ENCODE assay signal across 29 cellular contexts in the genomic region with DNA sequence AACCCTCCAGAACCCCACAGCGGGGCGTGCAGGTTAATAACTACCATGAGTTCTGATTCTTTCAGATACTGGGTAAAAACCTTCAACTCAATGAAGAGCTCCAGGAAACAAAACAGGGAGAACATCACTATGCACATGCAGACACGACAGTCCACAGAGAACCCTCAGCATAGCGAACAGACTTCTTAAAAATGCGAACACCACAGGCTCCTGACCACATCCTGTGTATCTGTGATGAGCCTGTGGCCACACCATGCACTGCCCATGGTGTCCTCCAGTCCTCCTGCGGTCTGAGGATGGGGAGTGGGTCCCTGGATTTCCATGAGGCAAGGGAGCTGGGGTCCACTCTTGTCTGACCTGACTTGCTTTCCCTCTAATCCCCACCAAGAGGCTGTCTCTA.
DNase-seq lines count a peak whose midpoint lies in the region; ATAC-seq, FAIRE-seq and TF ChIP-seq lines count a peak whose summit lies in the region.
"Had no signal": no experiment of that assay in that cellular context is flagged by ENCODE, and none has a peak within 500 bp of the region (broad histone marks: within the 10 kb centered on the region; RNA-seq: fewer than 3 reads in every experiment).

No MANE protein-coding gene starts in this region.

- TF ChIP-seq CTCF in bronchial epithelial cell (IDR thresholded peaks at IDR 0.05; ENCODE audit: insufficient read depth, low read length, severe bottlenecking) (no peak), gastroesophageal sphincter (IDR thresholded peaks at IDR 0.05) (no peak)

- H3K4me3 ChIP-seq in bronchial epithelial cell (ENCODE audit: low read depth, low read length) (no peak overlapping the region), gastroesophageal sphincter (no peak overlapping the region)
- H3K4me3 ChIP-seq: lung, mucosa of descending colon, suprapubic skin had no signal

- H3K27ac ChIP-seq in gastroesophageal sphincter (no peak overlapping the region), caudate nucleus (ENCODE audit: low read depth, low read length) (no peak overlapping the region)
- H3K27ac ChIP-seq: epithelial cell of prostate, suprapubic skin had no signal

- no peaks in the 10 kb centered on the region for H3K4me1 ChIP-seq in gastroesophageal sphincter
- H3K4me1 ChIP-seq: suprapubic skin had no signal

- H3K4me3 Mint-ChIP-seq in natural killer cell treated with Interleukin-12 subunit alpha and Interleukin-12 subunit beta and Interleukin-15 and Interleukin-18, amount 100 ng/mL, for 72 hours, result peak overlapping the region; percentile 34
- H3K4me3 Mint-ChIP-seq: activated CD4-positive, alpha-beta memory T cell treated with anti-CD3 and anti-CD28 coated beads, Interleukin-2, amount 10 ng/mL, durations not matched to agents 7 days and 5 days; activated naive CD4-positive, alpha-beta T cell treated with anti-CD3 and anti-CD28 coated beads, Interleukin-2, amount 50 U/mL, for 24 hours; activated T-helper 17 cell treated with anti-CD3 and anti-CD28 coated beads, Interleukin-2, amount 50 U/mL, for 72 hours; CD14-positive monocyte; IgD-negative memory B cell; neural crest cell had no signal

- H3K9me3 ChIP-seq in gastroesophageal sphincter, result peaks cover 0 to 2% (median 0%) of the 10 kb centered on the region in 3 donors
- H3K9me3 ChIP-seq: suprapubic skin had no signal

- H3K27me3 ChIP-seq in bronchial epithelial cell (ENCODE audit: control insufficient read depth, insufficient read depth, low read length) (no peaks in the 10 kb centered on the region), gastroesophageal sphincter (no peaks in the 10 kb centered on the region)
- H3K27me3 ChIP-seq: suprapubic skin had no signal

- H3K36me3 ChIP-seq in bronchial epithelial cell (ENCODE audit: control insufficient read depth, insufficient read depth, low read length) (no peaks in the 10 kb centered on the region), gastroesophageal sphincter (no peaks in the 10 kb centered on the region)
- H3K36me3 ChIP-seq: suprapubic skin had no signal

- TF ChIP-seq EP300 in gastroesophageal sphincter (IDR thresholded peaks at IDR 0.05), result no peak

- no peak for TF ChIP-seq POLR2A in gastroesophageal sphincter (IDR thresholded peaks at IDR 0.05)

- H3K27ac Mint-ChIP-seq in natural killer cell treated with Interleukin-12 subunit alpha and Interleukin-12 subunit beta and Interleukin-15 and Interleukin-18, amount 100 ng/mL, for 72 hours, result no peak overlapping the region
- H3K27ac Mint-ChIP-seq: activated CD4-positive, alpha-beta memory T cell treated with anti-CD3 and anti-CD28 coated beads, Interleukin-2, amount 10 ng/mL, durations not matched to agents 7 days and 5 days; activated naive CD4-positive, alpha-beta T cell treated with anti-CD3 and anti-CD28 coated beads, Interleukin-2, amount 50 U/mL, for 24 hours; activated T-helper 17 cell treated with anti-CD3 and anti-CD28 coated beads, Interleukin-2, amount 50 U/mL, for 72 hours; IgD-negative memory B cell had no signal

- no peaks in the 10 kb centered on the region for H3K36me3 Mint-ChIP-seq in natural killer cell treated with Interleukin-12 subunit alpha and Interleukin-12 subunit beta and Interleukin-15 and Interleukin-18, amount 100 ng/mL, for 72 hours
- H3K36me3 Mint-ChIP-seq: activated naive CD4-positive, alpha-beta T cell treated with anti-CD3 and anti-CD28 coated beads, Interleukin-2, amount 50 U/mL, for 24 hours; CD14-positive monocyte; IgD-negative memory B cell had no signal

- H3K9me3 Mint-ChIP-seq in natural killer cell treated with Interleukin-12 subunit alpha and Interleukin-12 subunit beta and Interleukin-15 and Interleukin-18, amount 100 ng/mL, for 72 hours, result peaks cover 4% of the 10 kb centered on the region
- H3K9me3 Mint-ChIP-seq: activated CD4-positive, alpha-beta memory T cell treated with anti-CD3 and anti-CD28 coated beads, Interleukin-2, amount 10 ng/mL, durations not matched to agents 7 days and 5 days had no signal

- H3K4me1 Mint-ChIP-seq in natural killer cell treated with Interleukin-12 subunit alpha and Interleukin-12 subunit beta and Interleukin-15 and Interleukin-18, amount 100 ng/mL, for 72 hours (ENCODE audit: low read depth in 2 of 2), result peaks cover 11 to 26% of the 10 kb centered on the region in 2 donors
- H3K4me1 Mint-ChIP-seq: activated naive CD4-positive, alpha-beta T cell treated with anti-CD3 and anti-CD28 coated beads, Interleukin-2, amount 50 U/mL, for 24 hours; activated T-helper 17 cell treated with anti-CD3 and anti-CD28 coated beads, Interleukin-2, amount 50 U/mL, for 72 hours; CD14-positive monocyte; IgD-negative memory B cell; neural crest cell had no signal

- ATAC-seq in GM18867 (IDR thresholded peaks at IDR 0.05; ENCODE audit: unreplicated experiment) (peak; percentile 42), gastroesophageal sphincter (no peak)
- ATAC-seq in natural killer cell treated with Interleukin-12 subunit alpha and Interleukin-12 subunit beta and Interleukin-15 and Interleukin-18, amount 100 ng/mL, for 72 hours, result peak; percentile 37 to 47
- ATAC-seq: activated T-helper 17 cell treated with anti-CD3 and anti-CD28 coated beads, Interleukin-2, amount 50 U/mL, for 72 hours; mucosa of descending colon had no signal

- 51 to 93% methylated on average over 2 of the region's 6 CpGs for WGBS in gastroesophageal sphincter (ENCODE audit: low coverage in 1 of 2), 2 donors

- peaks cover 4 to 14% of the 10 kb centered on the region in 2 donors for H3K27me3 Mint-ChIP-seq in natural killer cell treated with Interleukin-12 subunit alpha and Interleukin-12 subunit beta and Interleukin-15 and Interleukin-18, amount 100 ng/mL, for 72 hours
- H3K27me3 Mint-ChIP-seq: activated CD4-positive, alpha-beta memory T cell treated with anti-CD3 and anti-CD28 coated beads, Interleukin-2, amount 10 ng/mL, durations not matched to agents 7 days and 5 days; activated naive CD4-positive, alpha-beta T cell treated with anti-CD3 and anti-CD28 coated beads, Interleukin-2, amount 50 U/mL, for 24 hours; activated T-helper 17 cell treated with anti-CD3 and anti-CD28 coated beads, Interleukin-2, amount 50 U/mL, for 72 hours; IgD-negative memory B cell had no signal

- DNase-seq in COR-L47 (lab: John Stamatoyannopoulos, UW), result peak; percentile 55
- no peak for DNase-seq in bronchial epithelial cell (ENCODE audit: low read depth)
- no peak for DNase-seq in natural killer cell treated with Interleukin-12 subunit alpha and Interleukin-12 subunit beta and Interleukin-15 and Interleukin-18, amount 100 ng/mL, for 72 hours (ENCODE audit: low spot score)
- DNase-seq in DMS 273 (lab: John Stamatoyannopoulos, UW; ENCODE audit: unreplicated experiment), result no peak
- no peak for DNase-seq in caudate nucleus (lab: John Stamatoyannopoulos, UW)
- DNase-seq: activated CD4-positive, alpha-beta memory T cell treated with anti-CD3 and anti-CD28 coated beads, Interleukin-2, amount 10 ng/mL, durations not matched to agents 7 days and 5 days; activated CD4-positive, alpha-beta T cell treated with anti-CD3 and anti-CD28 coated beads for 1 hour; amygdala; DMS 273 treated with DMSO at 0.1 percent for 48 hours; effector CD4-positive, alpha-beta T cell; HCEC 1CT; mucosa of descending colon; NCI-H2107; posterior cingulate gyrus; right cardiac atrium; stimulated activated CD4-positive, alpha-beta T cell treated with anti-CD3 and anti-CD28 coated beads, Interleukin-12 subunit alpha, Interleukin-12 subunit beta, amount 100 ng/mL, for 4 hours; stimulated activated CD4-positive, alpha-beta T cell treated with anti-CD3 and anti-CD28 coated beads, Interleukin-4, amount 100 ng/mL, for 1 hour had no signal

- FAIRE-seq in bronchial epithelial cell (lab: Jason Lieb, UNC), result peak; percentile 84
- FAIRE-seq: colon, GM19239 had no signal
